In genomic region chr13:104034891-104035290, GRCh38 we compare ENCODE assay signal across 29 cellular contexts.
"Had no signal": no experiment of that assay in that cellular context is flagged by ENCODE, and none has a peak within 500 bp of the region (broad histone marks: within the 10 kb centered on the region; RNA-seq: fewer than 3 reads in every experiment).

No MANE protein-coding gene starts in this region.

- H3K4me3 Mint-ChIP-seq: natural killer cell treated with Interleukin-12 subunit alpha and Interleukin-12 subunit beta and Interleukin-15 and Interleukin-18, amount 100 ng/mL, for 72 hours; nephron progenitor cell; neural crest cell; stimulated activated effector memory CD8-positive, alpha-beta T cell treated with anti-CD3 and anti-CD28 coated beads, Interleukin-12 subunit alpha, Interleukin-12 subunit beta, amount 100 ng/mL, for 72 hours; stimulated activated naive B cell treated with anti-CD40 and anti-IgM and Interleukin-4, amounts not matched to agents 10 μg/mL and 1 μg/mL and 100 μg/mL, for 72 hours; stimulated activated naive CD8-positive, alpha-beta T cell treated with anti-CD3 and anti-CD28 coated beads, Interleukin-15, Interleukin-2, amounts not matched to agents 100 ng/mL and 50 ng/mL, for 24 hours had no signal

- H3K36me3 Mint-ChIP-seq: natural killer cell treated with Interleukin-12 subunit alpha and Interleukin-12 subunit beta and Interleukin-15 and Interleukin-18, amount 100 ng/mL, for 72 hours; stimulated activated effector memory CD8-positive, alpha-beta T cell treated with anti-CD3 and anti-CD28 coated beads, Interleukin-12 subunit alpha, Interleukin-12 subunit beta, amount 100 ng/mL, for 72 hours; stimulated activated naive B cell treated with anti-CD40 and anti-IgM and Interleukin-4, amounts not matched to agents 10 μg/mL and 1 μg/mL and 100 μg/mL, for 72 hours had no signal

- H3K4me3 ChIP-seq: ovary, psoas muscle, right lobe of liver, sigmoid colon, stomach, thoracic aorta, thyroid gland, tibial nerve, upper lobe of left lung, vagina had no signal

- H3K36me3 ChIP-seq: ovary, right lobe of liver, sigmoid colon, stomach, thoracic aorta, thyroid gland, tibial nerve, upper lobe of left lung, vagina had no signal

- H3K9ac ChIP-seq: parathyroid adenoma had no signal

- H3K27ac Mint-ChIP-seq: natural killer cell treated with Interleukin-12 subunit alpha and Interleukin-12 subunit beta and Interleukin-15 and Interleukin-18, amount 100 ng/mL, for 72 hours; nephron progenitor cell; progenitor cell of endocrine pancreas; stimulated activated effector memory CD8-positive, alpha-beta T cell treated with anti-CD3 and anti-CD28 coated beads, Interleukin-12 subunit alpha, Interleukin-12 subunit beta, amount 100 ng/mL, for 72 hours; stimulated activated naive B cell treated with anti-CD40 and anti-IgM and Interleukin-4, amounts not matched to agents 10 μg/mL and 1 μg/mL and 100 μg/mL, for 72 hours; stimulated activated naive CD8-positive, alpha-beta T cell treated with anti-CD3 and anti-CD28 coated beads, Interleukin-15, Interleukin-2, amounts not matched to agents 100 ng/mL and 50 ng/mL, for 24 hours had no signal

- H3K27me3 Mint-ChIP-seq: natural killer cell treated with Interleukin-12 subunit alpha and Interleukin-12 subunit beta and Interleukin-15 and Interleukin-18, amount 100 ng/mL, for 72 hours; progenitor cell of endocrine pancreas; stimulated activated naive B cell treated with anti-CD40 and anti-IgM and Interleukin-4, amounts not matched to agents 10 μg/mL and 1 μg/mL and 100 μg/mL, for 72 hours; stimulated activated naive CD8-positive, alpha-beta T cell treated with anti-CD3 and anti-CD28 coated beads, Interleukin-15, Interleukin-2, amounts not matched to agents 100 ng/mL and 50 ng/mL, for 24 hours had no signal

- H3K9me3 Mint-ChIP-seq: stimulated activated naive B cell treated with anti-CD40 and anti-IgM and Interleukin-4, amounts not matched to agents 10 μg/mL and 1 μg/mL and 100 μg/mL, for 72 hours; stimulated activated naive CD8-positive, alpha-beta T cell treated with anti-CD3 and anti-CD28 coated beads, Interleukin-15, Interleukin-2, amounts not matched to agents 100 ng/mL and 50 ng/mL, for 24 hours had no signal

- H3K4me1 ChIP-seq: parathyroid adenoma, psoas muscle, right lobe of liver, sigmoid colon, stomach, thyroid gland, tibial nerve, upper lobe of left lung, vagina had no signal

- H3K27ac ChIP-seq: ovary, parathyroid adenoma, psoas muscle, right lobe of liver, sigmoid colon, stomach, thoracic aorta, thyroid gland, tibial nerve, upper lobe of left lung, vagina had no signal

- H2AFZ ChIP-seq: parathyroid adenoma had no signal

- H3K27me3 ChIP-seq: ovary, right lobe of liver, sigmoid colon, stomach, thyroid gland, tibial nerve, upper lobe of left lung, vagina had no signal

- H3K9me3 ChIP-seq: ovary, psoas muscle, right lobe of liver, thoracic aorta, thyroid gland, tibial nerve, upper lobe of left lung, vagina had no signal

- DNase-seq: nephron progenitor cell; occipital lobe; ovary; posterior cingulate gyrus; psoas muscle; right cardiac atrium; right lobe of liver; sigmoid colon; small intestine; stimulated activated CD4-positive, alpha-beta T cell treated with anti-CD3 and anti-CD28 coated beads, Interleukin-15, amount 100 ng/mL, for 24 hours; stimulated activated CD4-positive, alpha-beta T cell treated with anti-CD3 and anti-CD28 coated beads, Interleukin-2, amount 100 ng/mL, for 24 hours; stimulated activated CD4-positive, alpha-beta T cell treated with anti-CD3 and anti-CD28 coated beads, Interleukin-2, amount 100 ng/mL, for 48 hours; stimulated activated CD4-positive, alpha-beta T cell treated with anti-CD3 and anti-CD28 coated beads, Interleukin-4, amount 100 ng/mL, for 24 hours; stimulated activated naive B cell treated with anti-CD40 and anti-IgM and Interleukin-4, amounts not matched to agents 10 μg/mL and 1 μg/mL and 100 μg/mL, for 72 hours; stimulated activated naive CD4-positive, alpha-beta T cell treated with Interleukin-2 at 50 U/mL for 16 hours; stomach; thyroid gland; trophoblast cell; upper lobe of left lung had no signal

- FAIRE-seq: small intestine, urothelium cell line had no signal

- H3K4me1 Mint-ChIP-seq: nephron progenitor cell; neural crest cell; stimulated activated effector memory CD8-positive, alpha-beta T cell treated with anti-CD3 and anti-CD28 coated beads, Interleukin-12 subunit alpha, Interleukin-12 subunit beta, amount 100 ng/mL, for 72 hours; stimulated activated naive B cell treated with anti-CD40 and anti-IgM and Interleukin-4, amounts not matched to agents 10 μg/mL and 1 μg/mL and 100 μg/mL, for 72 hours had no signal

- H3K79me2 ChIP-seq: parathyroid adenoma had no signal

- ATAC-seq: natural killer cell treated with Interleukin-12 subunit alpha and Interleukin-12 subunit beta and Interleukin-15 and Interleukin-18, amount 100 ng/mL, for 72 hours; psoas muscle; right cardiac atrium; right lobe of liver; stimulated activated effector memory CD8-positive, alpha-beta T cell treated with anti-CD3 and anti-CD28 coated beads, Interleukin-12 subunit alpha, Interleukin-12 subunit beta, amount 100 ng/mL, for 72 hours; stimulated activated naive B cell treated with anti-CD40 and anti-IgM and Interleukin-4, amounts not matched to agents 10 μg/mL and 1 μg/mL and 100 μg/mL, for 72 hours had no signal
